9 cellular contexts compared by ENCODE assay signal in genomic region chr4:86961605-86962295, GRCh38. TPM values are rescaled to one million over a fixed set of nuclear protein-coding genes. Genes with fewer than 3 reads are reported as not detected.
A peak's percentile ranks its signal among the peaks of the same experiment; 100 is the strongest.
DNase-seq lines count a peak whose midpoint lies in the region; ATAC-seq and TF ChIP-seq lines count a peak whose summit lies in the region.
"Had no signal": no experiment of that assay in that cellular context is flagged by ENCODE, and none has a peak within 500 bp of the region (broad histone marks: within the 10 kb centered on the region; RNA-seq: fewer than 3 reads in every experiment).

No MANE protein-coding gene starts in this region.

- H3K36me3 ChIP-seq in DOHH2 (ENCODE audit: control insufficient read depth, low read length) = peaks cover 10% of the 10 kb centered on the region
- H3K36me3 ChIP-seq in OCI-LY1 (ENCODE audit: insufficient read depth, low read length) = peaks cover 4% of the 10 kb centered on the region; the same call in 1 of the 2 replicates

- H3K27me3 ChIP-seq in DOHH2 (ENCODE audit: control insufficient read depth, low read length) = no peaks in the 10 kb centered on the region
- no peaks in the 10 kb centered on the region for H3K27me3 ChIP-seq in OCI-LY1 (ENCODE audit: insufficient read depth, low read length)

- TF ChIP-seq CTCF in DOHH2 (IDR thresholded peaks at IDR 0.05; ENCODE audit: low read depth, low read length, poor library complexity, severe bottlenecking) (no peak), OCI-LY1 (IDR thresholded peaks at IDR 0.05; ENCODE audit: low read length) (no peak), epithelial cell of proximal tubule (conservative IDR thresholded peaks at IDR 0.05; ENCODE audit: low read depth, low read length) (no peak)

- no peaks in the 10 kb centered on the region for H4K20me1 ChIP-seq in DOHH2 (ENCODE audit: control insufficient read depth, insufficient read depth, low read depth, low read length)
- H4K20me1 ChIP-seq in OCI-LY1 (ENCODE audit: insufficient read depth, low read length) = no peaks in the 10 kb centered on the region

- peak overlapping the region; percentile 81 for H3K4me2 ChIP-seq in DOHH2 (ENCODE audit: low read length)
- peak overlapping the region; percentile 66 for H3K4me2 ChIP-seq in OCI-LY1 (ENCODE audit: low read length)

- ATAC-seq in GM19397 (IDR thresholded peaks at IDR 0.05; ENCODE audit: unreplicated experiment) = peak; percentile 88
- peak; percentile 94 for ATAC-seq in HG03354 (IDR thresholded peaks at IDR 0.05; ENCODE audit: poor library complexity, severe bottlenecking, unreplicated experiment)
- ATAC-seq in stimulated activated naive B cell treated with anti-CD40 and anti-IgM and Interleukin-4, amounts not matched to agents 10 μg/mL and 1 μg/mL and 100 μg/mL, for 72 hours (replicated peaks) = peak; percentile 88 to 93

- peak overlapping the region; percentile 63 for H3K4me3 ChIP-seq in DOHH2 (ENCODE audit: low read length)
- H3K4me3 ChIP-seq in OCI-LY1 (ENCODE audit: low read depth, low read length, poor library complexity, severe bottlenecking) = peak overlapping the region; percentile 29
- peak overlapping the region; percentile 8 for H3K4me3 ChIP-seq in epithelial cell of proximal tubule (ENCODE audit: low read depth, low read length)

- H3K9me3 ChIP-seq in DOHH2 (ENCODE audit: control insufficient read depth, insufficient read depth, low read length) (no peaks in the 10 kb centered on the region), OCI-LY1 (ENCODE audit: low read length) (no peaks in the 10 kb centered on the region)

- H3K4me1 ChIP-seq in DOHH2 (ENCODE audit: control insufficient read depth, low read length) (peaks cover 97% of the 10 kb centered on the region), OCI-LY1 (ENCODE audit: insufficient read depth, low read length, severe bottlenecking) (peaks cover 64% of the 10 kb centered on the region)

- H3K36me3 Mint-ChIP-seq in stimulated activated naive B cell treated with anti-CD40 and anti-IgM and Interleukin-4, amounts not matched to agents 10 μg/mL and 1 μg/mL and 100 μg/mL, for 72 hours = peaks cover 4 to 9% of the 10 kb centered on the region in 2 donors

- H3K9me3 Mint-ChIP-seq in stimulated activated naive B cell treated with anti-CD40 and anti-IgM and Interleukin-4, amounts not matched to agents 10 μg/mL and 1 μg/mL and 100 μg/mL, for 72 hours = no peaks in the 10 kb centered on the region

- H3F3A ChIP-seq in DOHH2 (ENCODE audit: control insufficient read depth, insufficient read depth) (peaks cover 27% of the 10 kb centered on the region), OCI-LY1 (ENCODE audit: insufficient read depth, low read length) (no peaks in the 10 kb centered on the region; the same call in 1 of the 2 replicates)

- peak overlapping the region; percentile 26 for H3K27ac Mint-ChIP-seq in stimulated activated naive B cell treated with anti-CD40 and anti-IgM and Interleukin-4, amounts not matched to agents 10 μg/mL and 1 μg/mL and 100 μg/mL, for 72 hours

- 0 out of 2 replicates have a peak, but pooled peaks cover 6% of the 10 kb centered on the region for H3K79me2 ChIP-seq in DOHH2 (ENCODE audit: control insufficient read depth, low read length)
- H3K79me2 ChIP-seq in OCI-LY1 (ENCODE audit: insufficient read depth, low read length) = 0 out of 2 replicates have a peak, but pooled peaks cover 5% of the 10 kb centered on the region

- no peaks in the 10 kb centered on the region for H3K27me3 Mint-ChIP-seq in stimulated activated naive B cell treated with anti-CD40 and anti-IgM and Interleukin-4, amounts not matched to agents 10 μg/mL and 1 μg/mL and 100 μg/mL, for 72 hours

- no peak for DNase-seq in epithelial cell of proximal tubule (ENCODE audit: low read depth)
- peak; percentile 31 for DNase-seq in stimulated activated naive B cell treated with anti-CD40 and anti-IgM and Interleukin-4, amounts not matched to agents 10 μg/mL and 1 μg/mL and 100 μg/mL, for 72 hours
- DNase-seq in activated CD8-positive, alpha-beta memory T cell treated with anti-CD3 and anti-CD28 coated beads, Interleukin-2, amount 50 U/mL, for 48 hours = no peak
- DNase-seq in stimulated activated CD4-positive, alpha-beta T cell treated with anti-CD3 and anti-CD28 coated beads, Interleukin-4, amount 100 ng/mL, for 24 hours = no peak

- H2AFZ ChIP-seq in OCI-LY1 (ENCODE audit: low read length) = no peak overlapping the region
- H2AFZ ChIP-seq: parathyroid adenoma had no signal

- peaks cover 36 to 46% of the 10 kb centered on the region in 2 donors for H3K4me1 Mint-ChIP-seq in stimulated activated naive B cell treated with anti-CD40 and anti-IgM and Interleukin-4, amounts not matched to agents 10 μg/mL and 1 μg/mL and 100 μg/mL, for 72 hours

- peak overlapping the region; percentile 93 for H3K27ac ChIP-seq in DOHH2 (ENCODE audit: low read depth, low read length)
- peak overlapping the region; percentile 94 for H3K27ac ChIP-seq in OCI-LY1 (ENCODE audit: low read depth, low read length, poor library complexity, severe bottlenecking)
- H3K27ac ChIP-seq: parathyroid adenoma had no signal

- H3K9me2 ChIP-seq in DOHH2 (replicated peaks; ENCODE audit: control insufficient read depth, low read length) = no peaks in the 10 kb centered on the region
- no peaks in the 10 kb centered on the region for H3K9me2 ChIP-seq in OCI-LY1 (ENCODE audit: low read depth, low read length)

- H3K4me3 Mint-ChIP-seq in stimulated activated naive B cell treated with anti-CD40 and anti-IgM and Interleukin-4, amounts not matched to agents 10 μg/mL and 1 μg/mL and 100 μg/mL, for 72 hours = peak overlapping the region; percentile 55 to 68

- H3K9ac ChIP-seq in OCI-LY1 (ENCODE audit: low read length) = peak overlapping the region; percentile 67
- H3K9ac ChIP-seq: parathyroid adenoma had no signal

RNA-seq across cellular contexts. Expression of gene AFF1, which starts 26.9 kb away (rescaled TPM):
- 12.5 and 13.2 TPM in 2 replicates for total RNA-seq in epithelial cell of proximal tubule

Comparison
In these comparisons a context has a peak if more than half of its experiments do, and no peak if none do; other contexts are left out.
1. H3K4me3 ChIP-seq: peak in every context shown above with its lines; median percentile 63 in DOHH2; 29 in OCI-LY1; 8 in epithelial cell of proximal tubule.